Comparison of ENCODE assay signal across 8 cellular contexts in the genomic region with DNA sequence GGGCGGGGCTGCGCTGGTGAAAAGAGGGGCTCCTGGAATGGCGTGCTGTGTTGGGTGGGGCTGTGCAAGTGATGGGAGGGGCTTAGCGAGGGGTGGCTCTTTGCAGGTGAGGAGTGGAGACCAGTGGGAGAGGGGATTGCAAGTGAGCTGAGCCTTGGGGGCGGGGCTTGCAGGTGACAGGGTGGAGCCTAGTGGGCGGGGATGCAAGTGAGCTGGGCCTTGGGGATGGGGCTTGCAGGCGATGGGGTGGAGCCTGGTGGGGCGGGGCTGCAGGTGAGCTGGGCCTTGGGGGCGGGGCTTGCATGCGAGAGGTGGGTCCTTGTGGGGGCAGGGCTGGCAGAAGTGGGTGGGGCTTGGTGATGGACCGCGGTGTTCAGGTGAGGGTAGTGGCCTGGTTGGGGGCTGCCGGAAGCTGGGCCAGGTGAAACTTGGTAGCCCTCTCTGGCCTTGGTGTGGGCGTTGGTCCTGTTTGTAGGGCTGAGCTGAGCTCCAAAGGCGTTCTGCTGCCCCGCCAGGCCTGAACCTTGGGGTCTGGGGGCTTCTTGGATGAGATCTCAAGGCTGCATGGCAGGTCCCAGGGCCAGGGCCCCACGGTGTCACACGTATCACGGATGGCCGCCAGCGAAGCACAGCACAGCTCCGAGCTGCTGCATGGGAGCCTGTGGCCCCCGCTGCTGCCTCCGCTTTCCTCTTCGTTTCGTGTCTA. TPM values are rescaled to one million over a fixed set of nuclear protein-coding genes. Genes with fewer than 3 reads are reported as not detected.
DNase-seq lines count a peak whose midpoint lies in the region; ATAC-seq and TF ChIP-seq lines count a peak whose summit lies in the region.

No MANE protein-coding gene starts in this region.

- peaks cover 6% of the 10 kb centered on the region for H3K27me3 ChIP-seq in CD4-positive, CD25-positive, alpha-beta regulatory T cell (ENCODE audit: control insufficient read depth, insufficient read depth, low read length)
- no peaks in the 10 kb centered on the region for H3K27me3 ChIP-seq in neural progenitor cell

- peak overlapping the region; percentile 86 to 93 (median 91) for H3K27ac Mint-ChIP-seq in CD4-positive, CD25-positive, alpha-beta regulatory T cell
- no peak overlapping the region for H3K27ac Mint-ChIP-seq in neural progenitor cell

- peak overlapping the region; percentile 22 for H2AFZ ChIP-seq in neural progenitor cell (replicated peaks)

- peak overlapping the region; percentile 84 to 94 (median 88) for H3K4me3 Mint-ChIP-seq in CD4-positive, CD25-positive, alpha-beta regulatory T cell
- peak overlapping the region; percentile 84 for H3K4me3 Mint-ChIP-seq in neural progenitor cell

- TF ChIP-seq CTCF in RWPE1 (conservative IDR thresholded peaks at IDR 0.05; ENCODE audit: low read depth) (no peak), epithelial cell of esophagus (IDR thresholded peaks at IDR 0.05; ENCODE audit: insufficient read depth, low read depth, low read length, missing control alignments) (no peak), neural progenitor cell (IDR thresholded peaks at IDR 0.05) (no peak)

- POLR2A ChIA-PET in RWPE1 (lab: Yijun Ruan, JAX; ENCODE audit: low non-redundant PET), result no interaction called here

- H3K79me2 ChIP-seq in neural progenitor cell (ENCODE audit: low read depth), result no peaks in the 10 kb centered on the region

- H3K36me3 Mint-ChIP-seq in CD4-positive, CD25-positive, alpha-beta regulatory T cell, result peaks cover 4% of the 10 kb centered on the region
- peaks cover 9% of the 10 kb centered on the region for H3K36me3 Mint-ChIP-seq in neural progenitor cell

- DNase-seq in CD4-positive, CD25-positive, alpha-beta regulatory T cell, result no peak
- DNase-seq in RWPE1 (ENCODE audit: low spot score), result peak; percentile 89
- DNase-seq in epithelial cell of esophagus (ENCODE audit: low read depth), result peak; percentile 98
- DNase-seq in neural progenitor cell (ENCODE audit: low spot score), result no peak
- no peak for DNase-seq in activated effector memory CD4-positive, alpha-beta T cell treated with Interleukin-2 at 50 U/mL for 16 hours
- no peak for DNase-seq in EL

- H3K4me2 ChIP-seq in neural progenitor cell, result peak overlapping the region; percentile 54

- peaks cover 17% of the 10 kb centered on the region for H3K36me3 ChIP-seq in CD4-positive, CD25-positive, alpha-beta regulatory T cell (ENCODE audit: control insufficient read depth, insufficient read depth, low read length)
- no peaks in the 10 kb centered on the region for H3K36me3 ChIP-seq in neural progenitor cell

- H3K9me3 Mint-ChIP-seq in CD4-positive, CD25-positive, alpha-beta regulatory T cell, result peaks cover 0 to 2% (median 0%) of the 10 kb centered on the region in 7 donors
- no peaks in the 10 kb centered on the region for H3K9me3 Mint-ChIP-seq in neural progenitor cell

- H4K20me1 ChIP-seq in neural progenitor cell (ENCODE audit: low read depth), result no peaks in the 10 kb centered on the region

- peak overlapping the region; percentile 19 for H3K4me3 ChIP-seq in CD4-positive, CD25-positive, alpha-beta regulatory T cell (ENCODE audit: low read depth, low read length)
- H3K4me3 ChIP-seq in epithelial cell of esophagus (ENCODE audit: low read length) (peak overlapping the region; percentile 54), neural progenitor cell (peak overlapping the region; percentile 47)

- H3K4me1 Mint-ChIP-seq in CD4-positive, CD25-positive, alpha-beta regulatory T cell, result peaks cover 5 to 31% (median 11%) of the 10 kb centered on the region in 4 donors
- H3K4me1 Mint-ChIP-seq in neural progenitor cell, result peaks cover 5% of the 10 kb centered on the region

- CTCF ChIA-PET in RWPE1 (lab: Yijun Ruan, JAX), result interaction anchor here (1.0 kb wide), 1 partner anchor 24 kb away, joined by 3 read pairs; no protein-coding TSS in a partner anchor

- peak; percentile 8 to 11 for ATAC-seq in CD4-positive, CD25-positive, alpha-beta regulatory T cell (ENCODE audit: low read depth in 2 of 2)
- peak; percentile 7 for ATAC-seq in GM19025 (IDR thresholded peaks at IDR 0.05; ENCODE audit: low read depth, unreplicated experiment)
- ATAC-seq in HG03108 (IDR thresholded peaks at IDR 0.05; ENCODE audit: unreplicated experiment), result peak; percentile 16

- H3K27me3 Mint-ChIP-seq in CD4-positive, CD25-positive, alpha-beta regulatory T cell, result peaks cover 18% of the 10 kb centered on the region
- H3K27me3 Mint-ChIP-seq in neural progenitor cell (ENCODE audit: insufficient read depth, low read depth), result peaks cover 4% of the 10 kb centered on the region

- H3K4me1 ChIP-seq in CD4-positive, CD25-positive, alpha-beta regulatory T cell (ENCODE audit: control insufficient read depth, insufficient read depth, low read length, poor library complexity, severe bottlenecking), result peaks cover 22% of the 10 kb centered on the region
- peaks cover 4% of the 10 kb centered on the region for H3K4me1 ChIP-seq in neural progenitor cell

- H3K9ac ChIP-seq in neural progenitor cell, result no peak overlapping the region

- peak overlapping the region; percentile 41 for H3K27ac ChIP-seq in CD4-positive, CD25-positive, alpha-beta regulatory T cell (ENCODE audit: insufficient read depth, low read length, poor library complexity, severe bottlenecking)
- H3K27ac ChIP-seq in RWPE1 (peak overlapping the region; percentile 84), neural progenitor cell (no peak overlapping the region)

- peaks cover 11% of the 10 kb centered on the region for H3F3A ChIP-seq in neural progenitor cell (ENCODE audit: low read depth)

- H3K9me3 ChIP-seq in CD4-positive, CD25-positive, alpha-beta regulatory T cell (ENCODE audit: control insufficient read depth in 2 of 2, low read length in 2 of 2), result no peaks in the 10 kb centered on the region
- no peaks in the 10 kb centered on the region for H3K9me3 ChIP-seq in neural progenitor cell (ENCODE audit: low read depth)

RNA-seq across cellular contexts. Expression of a gene that starts 0.7 kb away (rescaled TPM):
- 71.6 TPM for total RNA-seq in CD4-positive, CD25-positive, alpha-beta regulatory T cell
- 10 to 100 TPM; 28.8 to 38.8 (median 33.0) TPM for polyA plus RNA-seq in CD4-positive, CD25-positive, alpha-beta regulatory T cell
- 27.2 and 38.0 TPM in 2 replicates for total RNA-seq in neural progenitor cell (ENCODE audit: low replicate concordance)

Comparison
In these comparisons a context has a peak if more than half of its experiments do, and no peak if none do; other contexts are left out.
1. DNase-seq: peak in RWPE1 (single experiment) and epithelial cell of esophagus (single experiment); none in CD4-positive, CD25-positive, alpha-beta regulatory T cell (0 of 3), neural progenitor cell (single experiment), activated effector memory CD4-positive, alpha-beta T cell treated with Interleukin-2 at 50 U/mL for 16 hours (single experiment) and EL (single experiment).
2. Peak in every context shown above with its lines, with median percentiles within 50 percentile points of each other: ATAC-seq and H3K4me3 ChIP-seq.